Comparison of ENCODE assay signal across 1 cellular context in genomic region chr6:43427406-43428111, GRCh38.
TF ChIP-seq lines count a peak whose summit lies in the region.

TSS of gene ABCC10 (plus strand) at chr6:43427541. CDS start at chr6:43427979, 438 bp downstream.

TF ChIP-seq in HepG2, 621 proteins besides CTCF, POLR2A, EP300 and RAD21 (continued from another document and continues in another):
- TF ChIP-seq, protein P1, sequence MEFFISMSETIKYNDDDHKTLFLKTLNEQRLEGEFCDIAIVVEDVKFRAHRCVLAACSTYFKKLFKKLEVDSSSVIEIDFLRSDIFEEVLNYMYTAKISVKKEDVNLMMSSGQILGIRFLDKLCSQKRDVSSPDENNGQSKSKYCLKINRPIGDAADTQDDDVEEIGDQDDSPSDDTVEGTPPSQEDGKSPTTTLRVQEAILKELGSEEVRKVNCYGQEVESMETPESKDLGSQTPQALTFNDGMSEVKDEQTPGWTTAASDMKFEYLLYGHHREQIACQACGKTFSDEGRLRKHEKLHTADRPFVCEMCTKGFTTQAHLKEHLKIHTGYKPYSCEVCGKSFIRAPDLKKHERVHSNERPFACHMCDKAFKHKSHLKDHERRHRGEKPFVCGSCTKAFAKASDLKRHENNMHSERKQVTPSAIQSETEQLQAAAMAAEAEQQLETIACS (CRISPR knock-in tag; IDR thresholded peaks at IDR 0.05), result peak; percentile 67
- TF ChIP-seq, protein P2, sequence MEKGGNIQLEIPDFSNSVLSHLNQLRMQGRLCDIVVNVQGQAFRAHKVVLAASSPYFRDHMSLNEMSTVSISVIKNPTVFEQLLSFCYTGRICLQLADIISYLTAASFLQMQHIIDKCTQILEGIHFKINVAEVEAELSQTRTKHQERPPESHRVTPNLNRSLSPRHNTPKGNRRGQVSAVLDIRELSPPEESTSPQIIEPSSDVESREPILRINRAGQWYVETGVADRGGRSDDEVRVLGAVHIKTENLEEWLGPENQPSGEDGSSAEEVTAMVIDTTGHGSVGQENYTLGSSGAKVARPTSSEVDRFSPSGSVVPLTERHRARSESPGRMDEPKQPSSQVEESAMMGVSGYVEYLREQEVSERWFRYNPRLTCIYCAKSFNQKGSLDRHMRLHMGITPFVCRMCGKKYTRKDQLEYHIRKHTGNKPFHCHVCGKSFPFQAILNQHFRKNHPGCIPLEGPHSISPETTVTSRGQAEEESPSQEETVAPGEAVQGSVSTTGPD (CRISPR knock-in tag; IDR thresholded peaks at IDR 0.05), result peak; percentile 85
- no peak for TF ChIP-seq BATF2 (CRISPR knock-in tag; IDR thresholded peaks at IDR 0.05)
- no peak; the same call in 1 of the 2 replicates for TF ChIP-seq ZNF12 (CRISPR knock-in tag; IDR thresholded peaks at IDR 0.05)
- TF ChIP-seq U2AF1 (optimal IDR thresholded peaks at IDR 0.05; ENCODE audit: low read depth, low read length), result no peak
- no peak for TF ChIP-seq RNF2 (conservative IDR thresholded peaks at IDR 0.05; ENCODE audit: low read depth)
- TF ChIP-seq ZNF225 (CRISPR knock-in tag; IDR thresholded peaks at IDR 0.05), result no peak
- no peak for TF ChIP-seq RORA (CRISPR knock-in tag; IDR thresholded peaks at IDR 0.05)
- peak; percentile 95; the same call in 1 of the 2 replicates for TF ChIP-seq ZNF710 (CRISPR knock-in tag; IDR thresholded peaks at IDR 0.05; ENCODE audit: borderline replicate concordance)
- TF ChIP-seq ZBTB20 (CRISPR knock-in tag; IDR thresholded peaks at IDR 0.05; ENCODE audit: borderline replicate concordance, low read depth), result no peak
- peak; percentile 82 for TF ChIP-seq MYC (CRISPR knock-in tag; IDR thresholded peaks at IDR 0.05; ENCODE audit: borderline replicate concordance)
- TF ChIP-seq ZNF704 (CRISPR knock-in tag; IDR thresholded peaks at IDR 0.05; ENCODE audit: borderline replicate concordance), result peak; percentile 93
- no peak for TF ChIP-seq ZNF670 (CRISPR knock-in tag; IDR thresholded peaks at IDR 0.05; ENCODE audit: borderline replicate concordance)
- TF ChIP-seq, protein P3, sequence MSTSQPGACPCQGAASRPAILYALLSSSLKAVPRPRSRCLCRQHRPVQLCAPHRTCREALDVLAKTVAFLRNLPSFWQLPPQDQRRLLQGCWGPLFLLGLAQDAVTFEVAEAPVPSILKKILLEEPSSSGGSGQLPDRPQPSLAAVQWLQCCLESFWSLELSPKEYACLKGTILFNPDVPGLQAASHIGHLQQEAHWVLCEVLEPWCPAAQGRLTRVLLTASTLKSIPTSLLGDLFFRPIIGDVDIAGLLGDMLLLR (CRISPR knock-in tag; IDR thresholded peaks at IDR 0.05), result no peak; the same call in none of the 2 replicates
- TF ChIP-seq SRY (CRISPR knock-in tag; IDR thresholded peaks at IDR 0.05), result peak; percentile 92
- TF ChIP-seq ZNF552 (CRISPR knock-in tag; IDR thresholded peaks at IDR 0.05; ENCODE audit: borderline replicate concordance), result no peak
- TF ChIP-seq, protein P4, sequence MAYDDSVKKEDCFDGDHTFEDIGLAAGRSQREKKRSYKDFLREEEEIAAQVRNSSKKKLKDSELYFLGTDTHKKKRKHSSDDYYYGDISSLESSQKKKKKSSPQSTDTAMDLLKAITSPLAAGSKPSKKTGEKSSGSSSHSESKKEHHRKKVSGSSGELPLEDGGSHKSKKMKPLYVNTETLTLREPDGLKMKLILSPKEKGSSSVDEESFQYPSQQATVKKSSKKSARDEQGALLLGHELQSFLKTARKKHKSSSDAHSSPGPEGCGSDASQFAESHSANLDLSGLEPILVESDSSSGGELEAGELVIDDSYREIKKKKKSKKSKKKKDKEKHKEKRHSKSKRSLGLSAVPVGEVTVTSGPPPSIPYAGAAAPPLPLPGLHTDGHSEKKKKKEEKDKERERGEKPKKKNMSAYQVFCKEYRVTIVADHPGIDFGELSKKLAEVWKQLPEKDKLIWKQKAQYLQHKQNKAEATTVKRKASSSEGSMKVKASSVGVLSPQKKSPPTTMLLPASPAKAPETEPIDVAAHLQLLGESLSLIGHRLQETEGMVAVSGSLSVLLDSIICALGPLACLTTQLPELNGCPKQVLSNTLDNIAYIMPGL (CRISPR knock-in tag; IDR thresholded peaks at IDR 0.05; ENCODE audit: borderline replicate concordance in 1 of 2, low read depth in 1 of 2), result peak; percentile 36 to 89
- TF ChIP-seq, protein P5, sequence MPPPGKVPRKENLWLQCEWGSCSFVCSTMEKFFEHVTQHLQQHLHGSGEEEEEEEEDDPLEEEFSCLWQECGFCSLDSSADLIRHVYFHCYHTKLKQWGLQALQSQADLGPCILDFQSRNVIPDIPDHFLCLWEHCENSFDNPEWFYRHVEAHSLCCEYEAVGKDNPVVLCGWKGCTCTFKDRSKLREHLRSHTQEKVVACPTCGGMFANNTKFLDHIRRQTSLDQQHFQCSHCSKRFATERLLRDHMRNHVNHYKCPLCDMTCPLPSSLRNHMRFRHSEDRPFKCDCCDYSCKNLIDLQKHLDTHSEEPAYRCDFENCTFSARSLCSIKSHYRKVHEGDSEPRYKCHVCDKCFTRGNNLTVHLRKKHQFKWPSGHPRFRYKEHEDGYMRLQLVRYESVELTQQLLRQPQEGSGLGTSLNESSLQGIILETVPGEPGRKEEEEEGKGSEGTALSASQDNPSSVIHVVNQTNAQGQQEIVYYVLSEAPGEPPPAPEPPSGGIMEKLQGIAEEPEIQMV (CRISPR knock-in tag; IDR thresholded peaks at IDR 0.05; ENCODE audit: low read depth), result peak; percentile 51; the same call in 1 of the 2 replicates
- TF ChIP-seq ETV5 (CRISPR knock-in tag; IDR thresholded peaks at IDR 0.05; ENCODE audit: borderline replicate concordance), result peak; percentile 69; the same call in 1 of the 2 replicates
- no peak for TF ChIP-seq FOSL1 (CRISPR knock-in tag; IDR thresholded peaks at IDR 0.05; ENCODE audit: borderline replicate concordance)
- 0 out of 2 replicates have a peak, but pooled peaks have one; percentile 64 for TF ChIP-seq ZNF557 (CRISPR knock-in tag; IDR thresholded peaks at IDR 0.05)
- TF ChIP-seq, protein P6, sequence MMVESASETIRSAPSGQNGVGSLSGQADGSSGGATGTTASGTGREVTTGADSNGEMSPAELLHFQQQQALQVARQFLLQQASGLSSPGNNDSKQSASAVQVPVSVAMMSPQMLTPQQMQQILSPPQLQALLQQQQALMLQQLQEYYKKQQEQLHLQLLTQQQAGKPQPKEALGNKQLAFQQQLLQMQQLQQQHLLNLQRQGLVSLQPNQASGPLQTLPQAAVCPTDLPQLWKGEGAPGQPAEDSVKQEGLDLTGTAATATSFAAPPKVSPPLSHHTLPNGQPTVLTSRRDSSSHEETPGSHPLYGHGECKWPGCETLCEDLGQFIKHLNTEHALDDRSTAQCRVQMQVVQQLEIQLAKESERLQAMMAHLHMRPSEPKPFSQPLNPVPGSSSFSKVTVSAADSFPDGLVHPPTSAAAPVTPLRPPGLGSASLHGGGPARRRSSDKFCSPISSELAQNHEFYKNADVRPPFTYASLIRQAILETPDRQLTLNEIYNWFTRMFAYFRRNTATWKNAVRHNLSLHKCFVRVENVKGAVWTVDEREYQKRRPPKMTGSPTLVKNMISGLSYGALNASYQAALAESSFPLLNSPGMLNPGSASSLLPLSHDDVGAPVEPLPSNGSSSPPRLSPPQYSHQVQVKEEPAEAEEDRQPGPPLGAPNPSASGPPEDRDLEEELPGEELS (CRISPR knock-in tag; IDR thresholded peaks at IDR 0.05), result no peak; the same call in none of the 2 replicates
- TF ChIP-seq TCF12 (IDR thresholded peaks at IDR 0.05), result no peak
- TF ChIP-seq TCF12 (CRISPR knock-in tag; IDR thresholded peaks at IDR 0.05), result peak; percentile 87; the same call in 1 of the 2 replicates
- TF ChIP-seq CBX5 (CRISPR knock-in tag; IDR thresholded peaks at IDR 0.05; ENCODE audit: borderline replicate concordance), result peak; percentile 78; the same call in 1 of the 2 replicates
- TF ChIP-seq, protein P7, sequence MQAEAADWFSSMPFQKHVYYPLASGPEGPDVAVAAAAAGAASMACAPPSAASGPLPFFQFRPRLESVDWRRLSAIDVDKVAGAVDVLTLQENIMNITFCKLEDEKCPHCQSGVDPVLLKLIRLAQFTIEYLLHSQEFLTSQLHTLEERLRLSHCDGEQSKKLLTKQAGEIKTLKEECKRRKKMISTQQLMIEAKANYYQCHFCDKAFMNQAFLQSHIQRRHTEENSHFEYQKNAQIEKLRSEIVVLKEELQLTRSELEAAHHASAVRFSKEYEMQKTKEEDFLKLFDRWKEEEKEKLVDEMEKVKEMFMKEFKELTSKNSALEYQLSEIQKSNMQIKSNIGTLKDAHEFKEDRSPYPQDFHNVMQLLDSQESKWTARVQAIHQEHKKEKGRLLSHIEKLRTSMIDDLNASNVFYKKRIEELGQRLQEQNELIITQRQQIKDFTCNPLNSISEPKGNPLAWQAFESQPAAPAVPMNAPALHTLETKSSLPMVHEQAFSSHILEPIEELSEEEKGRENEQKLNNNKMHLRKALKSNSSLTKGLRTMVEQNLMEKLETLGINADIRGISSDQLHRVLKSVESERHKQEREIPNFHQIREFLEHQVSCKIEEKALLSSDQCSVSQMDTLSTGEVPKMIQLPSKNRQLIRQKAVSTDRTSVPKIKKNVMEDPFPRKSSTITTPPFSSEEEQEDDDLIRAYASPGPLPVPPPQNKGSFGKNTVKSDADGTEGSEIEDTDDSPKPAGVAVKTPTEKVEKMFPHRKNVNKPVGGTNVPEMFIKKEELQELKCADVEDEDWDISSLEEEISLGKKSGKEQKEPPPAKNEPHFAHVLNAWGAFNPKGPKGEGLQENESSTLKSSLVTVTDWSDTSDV (CRISPR knock-in tag; IDR thresholded peaks at IDR 0.05), result peak; percentile 73; the same call in 1 of the 2 replicates
- no peak for TF ChIP-seq SRF (IDR thresholded peaks at IDR 0.05; ENCODE audit: low read depth, low read length)
- TF ChIP-seq MYNN (CRISPR knock-in tag; IDR thresholded peaks at IDR 0.05; ENCODE audit: low read depth), result no peak
- TF ChIP-seq ZNF350 (CRISPR knock-in tag; IDR thresholded peaks at IDR 0.05; ENCODE audit: borderline replicate concordance, low read depth), result peak; percentile 79; the same call in 1 of the 2 replicates
- TF ChIP-seq MED13 (CRISPR knock-in tag; IDR thresholded peaks at IDR 0.05), result peak; percentile 41; the same call in 1 of the 2 replicates
- no peak for TF ChIP-seq ZNF839 (CRISPR knock-in tag; IDR thresholded peaks at IDR 0.05; ENCODE audit: borderline replicate concordance)
- TF ChIP-seq FLYWCH1 (CRISPR knock-in tag; IDR thresholded peaks at IDR 0.05), result no peak
- peak; percentile 72; the same call in 1 of the 2 replicates for TF ChIP-seq TEF (CRISPR knock-in tag; IDR thresholded peaks at IDR 0.05)
- 0 out of 2 replicates have a peak, but pooled peaks have one; percentile 20 for TF ChIP-seq NCOA2 (CRISPR knock-in tag; IDR thresholded peaks at IDR 0.05)
- TF ChIP-seq MIER3 (CRISPR knock-in tag; IDR thresholded peaks at IDR 0.05; ENCODE audit: borderline replicate concordance), result peak; percentile 61; the same call in 1 of the 2 replicates
- TF ChIP-seq CENPX (CRISPR knock-in tag; IDR thresholded peaks at IDR 0.05), result no peak
- no peak for TF ChIP-seq SMAD9 (CRISPR knock-in tag; IDR thresholded peaks at IDR 0.05)
- peak; percentile 91 for TF ChIP-seq POGZ (CRISPR knock-in tag; IDR thresholded peaks at IDR 0.05)
- TF ChIP-seq, protein P8, sequence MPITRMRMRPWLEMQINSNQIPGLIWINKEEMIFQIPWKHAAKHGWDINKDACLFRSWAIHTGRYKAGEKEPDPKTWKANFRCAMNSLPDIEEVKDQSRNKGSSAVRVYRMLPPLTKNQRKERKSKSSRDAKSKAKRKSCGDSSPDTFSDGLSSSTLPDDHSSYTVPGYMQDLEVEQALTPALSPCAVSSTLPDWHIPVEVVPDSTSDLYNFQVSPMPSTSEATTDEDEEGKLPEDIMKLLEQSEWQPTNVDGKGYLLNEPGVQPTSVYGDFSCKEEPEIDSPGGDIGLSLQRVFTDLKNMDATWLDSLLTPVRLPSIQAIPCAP (CRISPR knock-in tag; IDR thresholded peaks at IDR 0.05; ENCODE audit: low read depth), result no peak
- peak; percentile 70 for TF ChIP-seq KMT2A (CRISPR knock-in tag; IDR thresholded peaks at IDR 0.05)
